Comparison of ENCODE assay signal across 14 cellular contexts in genomic region chr11:35367491-35367890, GRCh38. TPM values are rescaled to one million over a fixed set of nuclear protein-coding genes. Genes with fewer than 3 reads are reported as not detected.
A peak's percentile ranks its signal among the peaks of the same experiment; 100 is the strongest.
DNase-seq lines count a peak whose midpoint lies in the region; ATAC-seq and TF ChIP-seq lines count a peak whose summit lies in the region.
"Had no signal": no experiment of that assay in that cellular context is flagged by ENCODE, and none has a peak within 500 bp of the region (broad histone marks: within the 10 kb centered on the region; RNA-seq: fewer than 3 reads in every experiment).

No MANE protein-coding gene starts in this region.

- no peaks in the 10 kb centered on the region for H3K9me3 Mint-ChIP-seq in Caco-2 (ENCODE audit: unreplicated experiment)

- ATAC-seq in HG03342 (IDR thresholded peaks at IDR 0.05; ENCODE audit: unreplicated experiment), result no peak

- H3K9me3 ChIP-seq in Caco-2 (no peaks in the 10 kb centered on the region), spleen (peaks cover 0 to 6% (median 0%) of the 10 kb centered on the region in 8 donors)

- CTCF ChIA-PET in Caco-2 (lab: Charles Lee), result no interaction called here

- DNase-seq in HCEC 1CT, result peak; percentile 82
- DNase-seq in amniotic epithelial cell (ENCODE audit: low read depth), result peak; percentile 89
- DNase-seq in foreskin fibroblast, result peak; percentile 73 to 86
- DNase-seq in skeletal muscle cell (ENCODE audit: low read depth), result peak; percentile 48
- no peak for DNase-seq in Caco-2
- no peak for DNase-seq in spleen
- no peak for DNase-seq in C1 segment of cervical spinal cord (lab: John Stamatoyannopoulos, UW)
- DNase-seq: COR-L47, NCI-H1092 treated with DMSO at 0.1 percent for 48 hours, NCI-H446, stomach had no signal

- TF ChIP-seq POLR2A in spleen (IDR thresholded peaks at IDR 0.05), result no peak

- no peaks in the 10 kb centered on the region for H3K4me1 Mint-ChIP-seq in Caco-2 (ENCODE audit: low read depth, unreplicated experiment)

- no peak for TF ChIP-seq CTCF in foreskin fibroblast (IDR thresholded peaks at IDR 0.05; ENCODE audit: low read depth, low read length)
- no peak for TF ChIP-seq CTCF in Caco-2 (IDR thresholded peaks at IDR 0.05; ENCODE audit: insufficient read depth in 1 of 2, low read depth in 1 of 2, low read length in 1 of 2, severe bottlenecking in 1 of 2, unreplicated experiment in 1 of 2)
- TF ChIP-seq CTCF in spleen (IDR thresholded peaks at IDR 0.05 in 8 of 11, conservative IDR thresholded peaks at IDR 0.05 in 3 of 11), result no peak

- H3K36me3 Mint-ChIP-seq in Caco-2 (ENCODE audit: insufficient read depth, unreplicated experiment), result no peaks in the 10 kb centered on the region

- H3K4me3 ChIP-seq in foreskin fibroblast (ENCODE audit: low read depth in 1 of 2, low read length in 2 of 2), result no peak overlapping the region
- H3K4me3 ChIP-seq in skeletal muscle cell (ENCODE audit: low read depth, low read length), result no peak overlapping the region
- H3K4me3 ChIP-seq in Caco-2 (ENCODE audit: low read depth, low read length), result no peak overlapping the region
- no peak overlapping the region for H3K4me3 ChIP-seq in spleen
- H3K4me3 ChIP-seq: stomach had no signal

- H3K36me3 ChIP-seq in Caco-2 (ENCODE audit: control insufficient read depth, insufficient read depth, low read length), result no peaks in the 10 kb centered on the region
- H3K36me3 ChIP-seq in spleen, result no peaks in the 10 kb centered on the region
- H3K36me3 ChIP-seq: stomach had no signal

- H3K4me1 ChIP-seq in Caco-2 (no peaks in the 10 kb centered on the region), spleen (peaks cover 0 to 14% (median 0%) of the 10 kb centered on the region in 6 donors)
- H3K4me1 ChIP-seq: parathyroid adenoma had no signal

- BruUV-seq in Caco-2 (replicated peaks; lab: Mats Ljungman, UMichigan), result no TSS peak

- H3K4me3 Mint-ChIP-seq in Caco-2 (ENCODE audit: unreplicated experiment), result no peak overlapping the region

- POLR2A ChIA-PET in Caco-2 (lab: Charles Lee), result no interaction called here

- no peak overlapping the region for H3K27ac ChIP-seq in spleen
- H3K27ac ChIP-seq: parathyroid adenoma, stomach had no signal

- 72 to 90% (median 84%) methylated on average over 4 of the region's 4 CpGs for WGBS in spleen, 5 donors

- H3K27me3 ChIP-seq in Caco-2 (replicated peaks; ENCODE audit: control insufficient read depth, insufficient read depth, low read length), result no peaks in the 10 kb centered on the region
- H3K27me3 ChIP-seq in spleen (replicated peaks in 1 of 7), result no peaks in the 10 kb centered on the region
- H3K27me3 ChIP-seq: stomach had no signal

- H3K27ac Mint-ChIP-seq in Caco-2 (ENCODE audit: unreplicated experiment), result no peak overlapping the region

- intact Hi-C loops in Caco-2 (cut with micrococcal nuclease; ENCODE audit: unreplicated experiment), result no loop called here
- intact Hi-C loops in spleen (cut with DNase I; ENCODE audit: low total_unique reads), result no loop called here

- peaks cover 2% of the 10 kb centered on the region for H3K27me3 Mint-ChIP-seq in Caco-2 (ENCODE audit: insufficient read depth, unreplicated experiment)

RNA-seq across cellular contexts. Expression of gene SLC1A2, which starts 51.9 kb away (rescaled TPM):
- 1.4 and 2.0 TPM in 2 replicates for total RNA-seq in Caco-2 (2022)
- 1 to 10 TPM in 4 of 7 donors, under 1 TPM in 3; 0.47 to 3.8 (median 1.2) TPM for total RNA-seq in spleen
- under 1 TPM; 0.26 to 0.94 (median 0.76) TPM for polyA plus RNA-seq in spleen
- total RNA-seq: lung microvascular endothelial cell had no signal

Comparison
In these comparisons a context has a peak if more than half of its experiments do, and no peak if none do; other contexts are left out.
1. DNase-seq: peak in HCEC 1CT (single experiment), amniotic epithelial cell (single experiment), foreskin fibroblast (2 of 2) and skeletal muscle cell (single experiment); none in Caco-2 (0 of 2), spleen (single experiment) and C1 segment of cervical spinal cord (0 of 14).